8 cellular contexts compared by ENCODE assay signal in genomic region chr2:37196320-37197195, GRCh38. TPM values are rescaled to one million over a fixed set of nuclear protein-coding genes. Genes with fewer than 3 reads are reported as not detected.
DNase-seq lines count a peak whose midpoint lies in the region; ATAC-seq and TF ChIP-seq lines count a peak whose summit lies in the region.

TSS of gene CEBPZOS (plus strand) at chr2:37196496. CDS start at chr2:37199705, 3,209 bp downstream.

- H3K27me3 Mint-ChIP-seq in stimulated activated naive B cell treated with anti-CD40 and anti-IgM and Interleukin-4, amounts not matched to agents 10 μg/mL and 1 μg/mL and 100 μg/mL, for 72 hours, result no peaks in the 10 kb centered on the region

- H3K9me3 ChIP-seq in PC-9 (ENCODE audit: insufficient read depth, low read depth), result no peaks in the 10 kb centered on the region; the same call in 1 of the 2 replicates
- no peaks in the 10 kb centered on the region for H3K9me3 ChIP-seq in esophagus (ENCODE audit: control insufficient read depth in 2 of 2, insufficient read depth in 1 of 2, low read depth in 1 of 2, low read length in 1 of 2)
- no peaks in the 10 kb centered on the region for H3K9me3 ChIP-seq in muscle layer of duodenum (ENCODE audit: control insufficient read depth in 1 of 2, low read length in 2 of 2)

- H3K4me3 Mint-ChIP-seq in stimulated activated naive B cell treated with anti-CD40 and anti-IgM and Interleukin-4, amounts not matched to agents 10 μg/mL and 1 μg/mL and 100 μg/mL, for 72 hours, result peak within 1 kb of the TSS; percentile 90 to 96

- 0 out of 2 replicates have a peak, but pooled peaks cover 4% of the 10 kb centered on the region for H4K20me1 ChIP-seq in PC-9 (ENCODE audit: insufficient read depth)

- H3K4me1 Mint-ChIP-seq in stimulated activated naive B cell treated with anti-CD40 and anti-IgM and Interleukin-4, amounts not matched to agents 10 μg/mL and 1 μg/mL and 100 μg/mL, for 72 hours, result peaks cover 8 to 20% of the 10 kb centered on the region in 2 donors

- peak within 1 kb of the TSS; percentile 99 for H3K4me2 ChIP-seq in PC-9

- no peaks in the 10 kb centered on the region for H3K9me2 ChIP-seq in PC-9 (ENCODE audit: insufficient read depth)

- H3K36me3 ChIP-seq in PC-9 (ENCODE audit: low read depth) (peaks cover 13% of the 10 kb centered on the region; the same call in 1 of the 2 replicates), esophagus (ENCODE audit: control insufficient read depth in 2 of 2, insufficient read depth in 2 of 2, low read length in 1 of 2) (peaks cover 2% of the 10 kb centered on the region in 2 donors), muscle layer of duodenum (ENCODE audit: control insufficient read depth in 1 of 2, insufficient read depth in 2 of 2, low read length in 2 of 2) (peaks cover 10 to 13% of the 10 kb centered on the region in 2 donors)

- in situ Hi-C loops in KBM-7 (cut with MboI; ENCODE audit: low pct_unique_long_range_greater_than_20kb, low sequenced_read_pairs), result no loop called here

- H3K27ac ChIP-seq in PC-9 (peak within 1 kb of the TSS; percentile 41), esophagus (ENCODE audit: low read depth in 2 of 2, low read length in 1 of 2) (peak within 1 kb of the TSS; percentile 90 to 95), muscle layer of duodenum (ENCODE audit: low read length) (peak within 1 kb of the TSS; percentile 92)

- peak within 1 kb of the TSS; percentile 65 for H3K4me3 ChIP-seq in PC-9
- H3K4me3 ChIP-seq in esophagus (ENCODE audit: low read depth in 1 of 2, low read length in 2 of 2), result peak within 1 kb of the TSS; percentile 81 to 94
- H3K4me3 ChIP-seq in muscle layer of duodenum (ENCODE audit: low read depth in 1 of 2, low read length in 2 of 2), result peak within 1 kb of the TSS; percentile 91

- no peaks in the 10 kb centered on the region for H3K9me3 Mint-ChIP-seq in stimulated activated naive B cell treated with anti-CD40 and anti-IgM and Interleukin-4, amounts not matched to agents 10 μg/mL and 1 μg/mL and 100 μg/mL, for 72 hours

- H3K79me2 ChIP-seq in PC-9 (ENCODE audit: low read depth), result peaks cover 28% of the 10 kb centered on the region

- peak within 1 kb of the TSS; percentile 96 for H3K27ac Mint-ChIP-seq in stimulated activated naive B cell treated with anti-CD40 and anti-IgM and Interleukin-4, amounts not matched to agents 10 μg/mL and 1 μg/mL and 100 μg/mL, for 72 hours

- intact Hi-C loops in PC-9 (cut with micrococcal nuclease; ENCODE audit: unreplicated experiment), result loop anchor here (2.0 kb wide), 1 partner anchor 40 kb away; the partner anchor contains the start of gene EIF2AK2

- BruUV-seq in PC-9 (replicated peaks; lab: Mats Ljungman, UMichigan), result no TSS peak

- peak; percentile 68 for ATAC-seq in GM21619 (IDR thresholded peaks at IDR 0.05; ENCODE audit: unreplicated experiment)
- peak; percentile 83 to 90 for ATAC-seq in stimulated activated naive B cell treated with anti-CD40 and anti-IgM and Interleukin-4, amounts not matched to agents 10 μg/mL and 1 μg/mL and 100 μg/mL, for 72 hours (replicated peaks)

- H3K27me3 ChIP-seq in PC-9 (ENCODE audit: insufficient read depth, low read depth) (no peaks in the 10 kb centered on the region), esophagus (ENCODE audit: control insufficient read depth in 1 of 2, insufficient read depth in 2 of 2, low read length in 2 of 2) (no peaks in the 10 kb centered on the region), muscle layer of duodenum (ENCODE audit: low read depth, low read length) (no peaks in the 10 kb centered on the region)

- CTCF ChIA-PET in PC-9 (lab: Charles Lee), result no interaction called here

- POLR2A ChIA-PET in PC-9 (lab: Charles Lee; ENCODE audit: unreplicated experiment), result interaction anchor here (0.5 to 0.6 kb wide), 3 partner anchors 32 to 1075 kb away, joined by 3 to 6 read pairs (median 3); partner anchors contain the start of gene EIF2AK2

- peak within 1 kb of the TSS; percentile 77 for H2AFZ ChIP-seq in PC-9

- TF ChIP-seq CTCF in PC-9 (conservative IDR thresholded peaks at IDR 0.05), result no peak

- H3K4me1 ChIP-seq in PC-9 (replicated peaks; ENCODE audit: insufficient read depth) (peaks cover 16% of the 10 kb centered on the region), esophagus (ENCODE audit: control insufficient read depth in 2 of 2, insufficient read depth in 2 of 2, low read length in 1 of 2) (peaks cover 0 to 4% of the 10 kb centered on the region in 2 donors), muscle layer of duodenum (ENCODE audit: control insufficient read depth in 1 of 2, insufficient read depth in 2 of 2, low read length in 2 of 2) (peaks cover 4 to 10% of the 10 kb centered on the region in 2 donors)

- peak; percentile 65 for DNase-seq in DMS153 treated with DMSO at 0.1 percent for 48 hours (lab: John Stamatoyannopoulos, UW; ENCODE audit: unreplicated experiment)
- peak; percentile 87 for DNase-seq in KBM-7
- DNase-seq in PC-9, result peak; percentile 69 to 78
- DNase-seq in activated T-cell treated with anti-CD3 and anti-CD28 coated beads, Interleukin-2, amount 50 U/mL, for 1 hour, result peak; percentile 94
- peak; percentile 83 for DNase-seq in stimulated activated naive B cell treated with anti-CD40 and anti-IgM and Interleukin-4, amounts not matched to agents 10 μg/mL and 1 μg/mL and 100 μg/mL, for 72 hours

- peaks cover 7 to 10% of the 10 kb centered on the region in 2 donors for H3K36me3 Mint-ChIP-seq in stimulated activated naive B cell treated with anti-CD40 and anti-IgM and Interleukin-4, amounts not matched to agents 10 μg/mL and 1 μg/mL and 100 μg/mL, for 72 hours

- peaks cover 17% of the 10 kb centered on the region; the same call in 1 of the 2 replicates for H3F3A ChIP-seq in PC-9 (ENCODE audit: insufficient read depth, low read depth)

- 0% methylated on average over 72 of the region's 72 CpGs for WGBS in esophagus, 2 donors

RNA-seq across cellular contexts. Expression of gene CEBPZOS, which starts in this region (rescaled TPM):
- 46.5 and 53.2 TPM in 2 replicates for total RNA-seq in PC-9 (2021)
- polyA plus RNA-seq in esophagus, result 10 to 100 TPM; 19.1 to 53.7 TPM

Comparison
In these comparisons a context has a peak if more than half of its experiments do, and no peak if none do; other contexts are left out.
1. Peak in every context shown above with its lines: DNase-seq, ATAC-seq, H3K4me3 ChIP-seq and H3K27ac ChIP-seq.
2. H3K27ac ChIP-seq: peak in every context shown above with its lines; median percentile 92 in esophagus; 92 in muscle layer of duodenum; 41 in PC-9.